In the genomic region with DNA sequence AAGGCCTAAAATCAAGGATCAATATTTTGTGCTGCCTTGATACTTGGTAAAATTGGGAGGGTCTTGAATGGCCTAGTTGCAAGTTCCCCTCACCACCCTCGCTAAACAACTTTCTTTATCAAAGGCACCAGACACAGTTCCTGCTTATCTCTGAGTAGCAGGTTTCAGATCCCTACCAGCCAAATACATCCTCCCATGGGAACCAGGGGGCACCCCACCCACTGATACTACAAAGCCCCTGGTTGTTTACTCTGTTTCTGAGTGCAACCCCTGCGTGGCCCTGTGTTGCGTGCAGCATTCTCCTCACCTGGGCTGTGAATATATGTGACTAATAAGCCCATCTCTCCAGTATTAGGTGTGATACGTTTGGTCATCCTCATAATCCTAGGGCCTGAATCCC, we compare ENCODE assay signal across 20 cellular contexts.
"Had no signal": no experiment of that assay in that cellular context is flagged by ENCODE, and none has a peak within 500 bp of the region (broad histone marks: within the 10 kb centered on the region; RNA-seq: fewer than 3 reads in every experiment).

No MANE protein-coding gene starts in this region.

- H3K4me3 Mint-ChIP-seq: natural killer cell treated with Interleukin-12 subunit alpha and Interleukin-12 subunit beta and Interleukin-15 and Interleukin-18, amount 100 ng/mL, for 72 hours; neural progenitor cell; stimulated activated effector memory CD8-positive, alpha-beta T cell treated with anti-CD3 and anti-CD28 coated beads, Interleukin-12 subunit alpha, Interleukin-12 subunit beta, amount 100 ng/mL, for 72 hours; type B pancreatic cell had no signal

- H3K9me3 Mint-ChIP-seq: neural progenitor cell had no signal

- H3K27ac Mint-ChIP-seq: natural killer cell treated with Interleukin-12 subunit alpha and Interleukin-12 subunit beta and Interleukin-15 and Interleukin-18, amount 100 ng/mL, for 72 hours; neural progenitor cell; progenitor cell of endocrine pancreas; stimulated activated effector memory CD8-positive, alpha-beta T cell treated with anti-CD3 and anti-CD28 coated beads, Interleukin-12 subunit alpha, Interleukin-12 subunit beta, amount 100 ng/mL, for 72 hours; type B pancreatic cell had no signal

- H3K4me1 Mint-ChIP-seq: stimulated activated effector memory CD8-positive, alpha-beta T cell treated with anti-CD3 and anti-CD28 coated beads, Interleukin-12 subunit alpha, Interleukin-12 subunit beta, amount 100 ng/mL, for 72 hours had no signal

- ATAC-seq: gastroesophageal sphincter; left lobe of liver; natural killer cell treated with Interleukin-12 subunit alpha and Interleukin-12 subunit beta and Interleukin-15 and Interleukin-18, amount 100 ng/mL, for 72 hours; pancreas; right cardiac atrium; stimulated activated effector memory CD8-positive, alpha-beta T cell treated with anti-CD3 and anti-CD28 coated beads, Interleukin-12 subunit alpha, Interleukin-12 subunit beta, amount 100 ng/mL, for 72 hours; stimulated activated naive CD8-positive, alpha-beta T cell treated with anti-CD3 and anti-CD28 coated beads, Interleukin-15, Interleukin-2, amounts not matched to agents 100 U/mL and 50 U/mL, for 24 hours had no signal

- H3K36me3 Mint-ChIP-seq: natural killer cell treated with Interleukin-12 subunit alpha and Interleukin-12 subunit beta and Interleukin-15 and Interleukin-18, amount 100 ng/mL, for 72 hours; neural progenitor cell; stimulated activated effector memory CD8-positive, alpha-beta T cell treated with anti-CD3 and anti-CD28 coated beads, Interleukin-12 subunit alpha, Interleukin-12 subunit beta, amount 100 ng/mL, for 72 hours had no signal

- DNase-seq: effector CD4-positive, alpha-beta T cell; esophagus squamous epithelium; foreskin fibroblast; glutamatergic neuron; islet precursor cell; mammary epithelial cell; nucleus accumbens; pancreas; right cardiac atrium; stimulated activated CD4-positive, alpha-beta T cell treated with anti-CD3 and anti-CD28 coated beads, Interleukin-4, amount 100 ng/mL, for 1 hour; stimulated activated CD8-positive, alpha-beta memory T cell treated with anti-CD3 and anti-CD28 coated beads, Interleukin-4, amount 100 ng/mL, for 48 hours; stimulated activated naive CD8-positive, alpha-beta T cell treated with anti-CD3 and anti-CD28 coated beads, Interleukin-15, Interleukin-2, amounts not matched to agents 100 U/mL and 50 U/mL, for 24 hours; thyroid gland had no signal
